ENCODE assay signal across 10 cellular contexts in the genomic region with DNA sequence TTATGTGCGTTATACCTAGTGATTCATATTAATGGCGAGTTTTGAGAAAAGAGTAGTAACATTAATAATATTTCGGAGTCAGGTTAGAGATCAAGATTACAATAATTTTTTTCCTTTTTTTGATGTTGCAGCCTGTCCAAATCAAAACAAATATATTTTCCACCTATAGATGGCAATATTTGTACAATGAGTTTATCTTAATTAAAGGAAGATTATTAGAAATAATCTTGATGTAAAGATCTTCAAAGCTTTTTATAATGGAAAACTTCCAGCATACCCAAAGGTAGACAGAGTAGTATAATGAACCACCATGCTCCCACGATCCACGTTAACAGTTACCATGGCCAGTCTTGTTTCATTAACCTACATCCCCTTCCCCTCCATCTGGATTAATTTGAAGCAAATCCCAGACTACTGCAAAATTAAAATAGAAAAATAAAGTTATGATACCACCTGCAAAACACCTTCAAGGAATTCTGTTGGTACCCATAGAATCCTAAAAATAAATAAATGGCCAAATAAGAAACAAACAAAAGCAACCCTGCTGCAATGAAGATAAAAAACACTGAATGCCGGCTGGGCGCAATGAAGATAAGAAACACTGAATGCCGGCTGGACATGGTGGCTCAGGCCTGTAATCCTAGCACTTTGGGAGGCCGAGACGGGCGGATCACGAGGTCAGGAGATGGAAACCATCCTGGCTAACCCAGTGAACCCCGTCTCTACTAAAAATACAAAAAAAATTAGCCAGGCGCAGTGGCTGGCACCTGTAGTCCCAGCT. TPM values are rescaled to one million over a fixed set of nuclear protein-coding genes. Genes with fewer than 3 reads are reported as not detected.
DNase-seq lines count a peak whose midpoint lies in the region; TF ChIP-seq lines count a peak whose summit lies in the region.
"Had no signal": no experiment of that assay in that cellular context is flagged by ENCODE, and none has a peak within 500 bp of the region (broad histone marks: within the 10 kb centered on the region; RNA-seq: fewer than 3 reads in every experiment).

No MANE protein-coding gene starts in this region.

- H3K27me3 Mint-ChIP-seq in neural progenitor cell (ENCODE audit: insufficient read depth, low read depth): peaks cover 7% of the 10 kb centered on the region

- no peak overlapping the region for H3K27ac ChIP-seq in neural progenitor cell
- H3K27ac ChIP-seq in tibial artery: no peak overlapping the region
- no peak overlapping the region for H3K27ac ChIP-seq in prostate gland

- peaks cover 8% of the 10 kb centered on the region for H3K27me3 ChIP-seq in Loucy (ENCODE audit: insufficient read depth, low read length, poor library complexity, severe bottlenecking)
- H3K27me3 ChIP-seq in adipocyte (replicated peaks; ENCODE audit: control insufficient read depth, insufficient read depth, low read length): peaks cover 9% of the 10 kb centered on the region
- no peaks in the 10 kb centered on the region for H3K27me3 ChIP-seq in neural progenitor cell
- peaks cover 0 to 4% of the 10 kb centered on the region in 2 donors for H3K27me3 ChIP-seq in tibial artery
- H3K27me3 ChIP-seq in prostate gland (replicated peaks; ENCODE audit: insufficient read depth): no peaks in the 10 kb centered on the region

- DNase-seq in DMS 273 (lab: John Stamatoyannopoulos, UW; ENCODE audit: unreplicated experiment): peak; percentile 30
- DNase-seq in DMS 273 treated with DMSO at 0.1 percent for 48 hours (lab: John Stamatoyannopoulos, UW): no peak
- peak; percentile 45 for DNase-seq in adipocyte (ENCODE audit: low read depth)
- no peak for DNase-seq in neural progenitor cell (ENCODE audit: low spot score)
- no peak for DNase-seq in tibial artery
- no peak for DNase-seq in prostate gland (ENCODE audit: low spot score)
- no peak for DNase-seq in mucosa of gallbladder (ENCODE audit: low spot score)
- DNase-seq: activated naive CD8-positive, alpha-beta T cell treated with anti-CD3 and anti-CD28 coated beads, Interleukin-2, amount 10 ng/mL, durations not matched to agents 7 days and 5 days; SIG-M5 had no signal

- no peak overlapping the region for H3K27ac Mint-ChIP-seq in neural progenitor cell
- H3K27ac Mint-ChIP-seq: activated naive CD8-positive, alpha-beta T cell treated with anti-CD3 and anti-CD28 coated beads, Interleukin-2, amount 10 ng/mL, durations not matched to agents 7 days and 5 days had no signal

- no peak overlapping the region for H2AFZ ChIP-seq in Loucy (ENCODE audit: low read length)
- no peak overlapping the region for H2AFZ ChIP-seq in neural progenitor cell (replicated peaks)

- H3K9me3 Mint-ChIP-seq in neural progenitor cell: no peaks in the 10 kb centered on the region
- H3K9me3 Mint-ChIP-seq: activated naive CD8-positive, alpha-beta T cell treated with anti-CD3 and anti-CD28 coated beads, Interleukin-2, amount 10 ng/mL, durations not matched to agents 7 days and 5 days had no signal

- H3K79me2 ChIP-seq in Loucy (ENCODE audit: insufficient read depth, low read length) (no peaks in the 10 kb centered on the region), neural progenitor cell (ENCODE audit: low read depth) (no peaks in the 10 kb centered on the region)

- H3K36me3 Mint-ChIP-seq in neural progenitor cell: no peaks in the 10 kb centered on the region
- H3K36me3 Mint-ChIP-seq: activated naive CD8-positive, alpha-beta T cell treated with anti-CD3 and anti-CD28 coated beads, Interleukin-2, amount 10 ng/mL, durations not matched to agents 7 days and 5 days had no signal

- H3K4me3 ChIP-seq in Loucy (ENCODE audit: low read length, poor library complexity, severe bottlenecking) (no peak overlapping the region), adipocyte (ENCODE audit: low read length) (no peak overlapping the region), neural progenitor cell (no peak overlapping the region), tibial artery (no peak overlapping the region), prostate gland (no peak overlapping the region)

- H4K20me1 ChIP-seq in Loucy (ENCODE audit: insufficient read depth, low read length, poor library complexity, severe bottlenecking) (no peaks in the 10 kb centered on the region), neural progenitor cell (ENCODE audit: low read depth) (no peaks in the 10 kb centered on the region)

- H3F3A ChIP-seq in Loucy (ENCODE audit: low read depth) (no peaks in the 10 kb centered on the region), neural progenitor cell (ENCODE audit: low read depth) (no peaks in the 10 kb centered on the region)

- intact Hi-C loops in tibial artery (cut with DNase I; ENCODE audit: low total_unique reads): no loop called here
- intact Hi-C loops in prostate gland (cut with DNase I): no loop called here

- H3K9me3 ChIP-seq in Loucy (ENCODE audit: insufficient read depth, low read depth, low read length) (no peaks in the 10 kb centered on the region), adipocyte (ENCODE audit: control insufficient read depth, low read length) (no peaks in the 10 kb centered on the region), neural progenitor cell (ENCODE audit: low read depth) (no peaks in the 10 kb centered on the region), tibial artery (no peaks in the 10 kb centered on the region), prostate gland (no peaks in the 10 kb centered on the region)

- H3K4me2 ChIP-seq in Loucy (ENCODE audit: low read depth, low read length, poor library complexity, severe bottlenecking): no peak overlapping the region
- no peak overlapping the region for H3K4me2 ChIP-seq in neural progenitor cell

- H3K9me2 ChIP-seq in Loucy (replicated peaks; ENCODE audit: low read depth, low read length): no peaks in the 10 kb centered on the region

- TF ChIP-seq CTCF in Loucy (conservative IDR thresholded peaks at IDR 0.05; ENCODE audit: low read length): peak; percentile 70
- TF ChIP-seq CTCF in neural progenitor cell (IDR thresholded peaks at IDR 0.05): peak; percentile 25
- TF ChIP-seq CTCF in tibial artery (IDR thresholded peaks at IDR 0.05): no peak
- TF ChIP-seq CTCF in prostate gland (IDR thresholded peaks at IDR 0.05): peak in 2 of 4 experiments; percentile 18 to 30

- H3K4me3 Mint-ChIP-seq in neural progenitor cell: no peak overlapping the region
- H3K4me3 Mint-ChIP-seq: activated naive CD8-positive, alpha-beta T cell treated with anti-CD3 and anti-CD28 coated beads, Interleukin-2, amount 10 ng/mL, durations not matched to agents 7 days and 5 days had no signal

- no peak for TF ChIP-seq POLR2A in prostate gland (IDR thresholded peaks at IDR 0.05)

- no peak overlapping the region for H3K9ac ChIP-seq in Loucy (ENCODE audit: low read depth, low read length, poor library complexity, severe bottlenecking)
- no peak overlapping the region for H3K9ac ChIP-seq in adipocyte (ENCODE audit: low read length)
- no peak overlapping the region for H3K9ac ChIP-seq in neural progenitor cell

- peaks cover 8% of the 10 kb centered on the region for H3K4me1 ChIP-seq in Loucy (ENCODE audit: insufficient read depth, low read length, poor library complexity, severe bottlenecking)
- no peaks in the 10 kb centered on the region for H3K4me1 ChIP-seq in adipocyte (ENCODE audit: control insufficient read depth, insufficient read depth, low read length)
- no peaks in the 10 kb centered on the region for H3K4me1 ChIP-seq in neural progenitor cell
- H3K4me1 ChIP-seq in tibial artery: no peaks in the 10 kb centered on the region
- H3K4me1 ChIP-seq in prostate gland (replicated peaks): no peaks in the 10 kb centered on the region

- H3K36me3 ChIP-seq in Loucy (ENCODE audit: insufficient read depth, low read length) (no peaks in the 10 kb centered on the region), adipocyte (ENCODE audit: control insufficient read depth, insufficient read depth, low read length, severe bottlenecking) (no peaks in the 10 kb centered on the region), neural progenitor cell (no peaks in the 10 kb centered on the region), tibial artery (no peaks in the 10 kb centered on the region), prostate gland (no peaks in the 10 kb centered on the region)

- WGBS in prostate gland: 80% methylated on average over 14 of the region's 14 CpGs

- H3K4me1 Mint-ChIP-seq in neural progenitor cell: peaks cover 2% of the 10 kb centered on the region
- H3K4me1 Mint-ChIP-seq: activated naive CD8-positive, alpha-beta T cell treated with anti-CD3 and anti-CD28 coated beads, Interleukin-2, amount 10 ng/mL, durations not matched to agents 7 days and 5 days had no signal

RNA-seq across cellular contexts. Expression of a gene that starts 46.5 kb away (rescaled TPM):
- total RNA-seq in neural progenitor cell (ENCODE audit: low replicate concordance) (11.4 and 13.4 TPM in 2 replicates), prostate gland (1 to 10 TPM; 5.1 to 8.9 TPM), mucosa of gallbladder (2.7 TPM)

RNA-seq across cellular contexts. Expression of a gene that starts 50.9 kb away (rescaled TPM):
- total RNA-seq in neural progenitor cell (ENCODE audit: low replicate concordance) (not detected in 2 replicates), prostate gland (1 to 10 TPM in 1 of 2 donors, not detected in 1; 4.4 TPM), mucosa of gallbladder (not detected)
- total RNA-seq: activated naive CD8-positive, alpha-beta T cell treated with anti-CD3 and anti-CD28 coated beads, Interleukin-2, amount 10 ng/mL, durations not matched to agents 7 days and 5 days had no signal

Comparison
In these comparisons a context has a peak if more than half of its experiments do, and no peak if none do; other contexts are left out.
1. DNase-seq: peak in DMS 273 (single experiment) and adipocyte (single experiment); none in DMS 273 treated with DMSO at 0.1 percent for 48 hours (single experiment), neural progenitor cell (single experiment), tibial artery (0 of 2), prostate gland (single experiment) and mucosa of gallbladder (single experiment).
2. CTCF ChIP-seq: peak in Loucy (single experiment) and neural progenitor cell (single experiment); none in tibial artery (0 of 2).